Comparison of ENCODE assay signal across 8 cellular contexts in the genomic region with DNA sequence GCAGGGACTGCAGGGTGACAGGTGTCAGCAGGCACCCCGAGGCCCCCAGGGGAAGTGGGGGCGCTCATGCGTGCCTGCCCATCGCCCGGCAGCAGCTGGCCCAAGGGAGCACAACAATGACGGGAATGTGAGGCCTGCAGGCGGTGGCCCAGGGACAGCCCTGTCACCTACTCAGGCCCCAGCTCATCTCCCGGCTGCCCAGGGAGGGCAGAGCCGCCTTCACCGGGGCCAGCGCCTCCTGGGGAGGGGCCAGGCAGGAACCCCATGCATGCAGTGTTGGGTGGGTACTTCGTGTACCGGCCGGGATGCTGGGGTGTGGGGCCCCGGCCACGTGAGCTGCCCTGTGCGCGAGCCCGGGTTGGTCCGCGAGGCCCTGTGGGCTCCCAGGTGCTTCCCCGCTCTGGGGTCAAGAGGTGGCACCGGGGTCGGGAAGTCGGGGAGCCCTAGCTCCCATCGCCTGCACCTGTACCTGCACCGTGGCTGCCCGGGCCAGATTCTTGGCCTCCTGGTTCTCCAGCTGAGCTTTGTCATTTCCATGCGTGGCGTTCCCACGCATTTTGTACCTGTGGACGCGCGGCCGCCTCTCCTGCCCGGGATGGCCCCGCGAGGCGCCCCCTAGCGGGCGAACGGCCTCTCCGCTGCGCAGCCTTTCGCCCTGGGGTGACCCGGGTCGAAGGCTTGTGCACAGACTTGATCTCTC. TPM values are rescaled to one million over a fixed set of nuclear protein-coding genes. Genes with fewer than 3 reads are reported as not detected.
DNase-seq lines count a peak whose midpoint lies in the region; ATAC-seq and TF ChIP-seq lines count a peak whose summit lies in the region.

No MANE protein-coding gene starts in this region.

- BruUV-seq in PC-3 (replicated peaks; lab: Mats Ljungman, UMichigan), result no TSS peak

- H3K27ac Mint-ChIP-seq in endodermal cell, result no peak overlapping the region

- H3K9me2 ChIP-seq in PC-3 (replicated peaks; ENCODE audit: low read length), result no peaks in the 10 kb centered on the region

- H3K4me1 ChIP-seq in PC-3 (ENCODE audit: insufficient read depth, low read length) (peaks cover 30% of the 10 kb centered on the region), endodermal cell (ENCODE audit: control insufficient read depth, insufficient read depth, low read length) (no peaks in the 10 kb centered on the region)

- intact Hi-C loops in PC-3 (cut with micrococcal nuclease), result no loop called here

- H3K27me3 ChIP-seq in PC-3 (ENCODE audit: low read length) (no peaks in the 10 kb centered on the region), endodermal cell (ENCODE audit: control insufficient read depth, insufficient read depth, low read length, poor library complexity, severe bottlenecking) (no peaks in the 10 kb centered on the region)

- ATAC-seq in PC-3 (no peak), GM18519 (IDR thresholded peaks at IDR 0.05; ENCODE audit: low FRiP score, unreplicated experiment) (no peak)

- no peak overlapping the region for H3K27ac ChIP-seq in PC-3 (ENCODE audit: low read length)
- H3K27ac ChIP-seq in endodermal cell (ENCODE audit: low read depth, low read length), result no peak overlapping the region

- H3K4me1 Mint-ChIP-seq in endodermal cell, result no peaks in the 10 kb centered on the region

- H3K4me2 ChIP-seq in PC-3 (ENCODE audit: low read length), result no peak overlapping the region

- no peak overlapping the region for H3K4me3 ChIP-seq in PC-3 (ENCODE audit: low read length)
- no peak overlapping the region for H3K4me3 ChIP-seq in endodermal cell (ENCODE audit: low read length)

- no peaks in the 10 kb centered on the region for H3K27me3 Mint-ChIP-seq in endodermal cell (ENCODE audit: insufficient read depth)

- TF ChIP-seq CTCF in PC-3 (conservative IDR thresholded peaks at IDR 0.05; ENCODE audit: low read depth, low read length) (peak; percentile 73), endodermal cell (conservative IDR thresholded peaks at IDR 0.05) (peak; percentile 97)

- no peaks in the 10 kb centered on the region for H3F3A ChIP-seq in PC-3 (ENCODE audit: low read length, unreplicated experiment)

- H3K79me2 ChIP-seq in PC-3 (ENCODE audit: low read length), result no peaks in the 10 kb centered on the region

- no peaks in the 10 kb centered on the region for H3K9me3 Mint-ChIP-seq in endodermal cell

- DNase-seq in EH (ENCODE audit: low read depth) (peak; percentile 13), PC-3 (no peak), endodermal cell (peak; percentile 82), retina (peak; percentile 69), GF-D8 (lab: John Stamatoyannopoulos, UW) (no peak), NCI-H774 (lab: John Stamatoyannopoulos, UW) (no peak), amniotic stem cell (lab: John Stamatoyannopoulos, UW) (no peak)

- CTCF ChIA-PET in PC-3 (lab: Charles Lee), result no interaction called here

- POLR2A ChIA-PET in PC-3 (lab: Charles Lee; ENCODE audit: unreplicated experiment), result no interaction called here

- no peaks in the 10 kb centered on the region for H3K9me3 ChIP-seq in PC-3 (ENCODE audit: low read length)
- H3K9me3 ChIP-seq in endodermal cell (ENCODE audit: control insufficient read depth, low read length), result no peaks in the 10 kb centered on the region

- H3K9ac ChIP-seq in PC-3 (ENCODE audit: low read length) (no peak overlapping the region), endodermal cell (ENCODE audit: extremely low read depth, low read length, poor library complexity, severe bottlenecking) (no peak overlapping the region)

- 76 to 77% methylated on average over 33 to 47 of the region's 47 CpGs for WGBS in endodermal cell (ENCODE audit: insufficient coverage in 1 of 2, insufficient read length in 1 of 2), 2 experiments

- no peak overlapping the region for H3K4me3 Mint-ChIP-seq in endodermal cell

- H2AFZ ChIP-seq in PC-3 (ENCODE audit: low read length), result no peak overlapping the region

- H3K36me3 Mint-ChIP-seq in endodermal cell (ENCODE audit: low read depth), result no peaks in the 10 kb centered on the region

- H3K36me3 ChIP-seq in PC-3 (ENCODE audit: low read depth, low read length) (no peaks in the 10 kb centered on the region), endodermal cell (ENCODE audit: control insufficient read depth, insufficient read depth, low read length) (no peaks in the 10 kb centered on the region)

- H4K20me1 ChIP-seq in PC-3 (ENCODE audit: low read length), result no peaks in the 10 kb centered on the region

RNA-seq across cellular contexts. Expression of gene KLHL30, which starts 0.8 kb away (rescaled TPM):
- total RNA-seq in PC-3 (2014; rRNA removed) (not detected in 2 replicates), endodermal cell (not detected)
- 0.25 TPM for polyA plus RNA-seq in endodermal cell (2013, experiment 1 of 2)
- 0.41 TPM for polyA plus RNA-seq in endodermal cell (2013, experiment 2 of 2)

RNA-seq across cellular contexts. Expression of gene ERFE, which starts 19.5 kb away (rescaled TPM):
- total RNA-seq in PC-3 (2014; rRNA removed), result 7.4 and 8.5 TPM in 2 replicates
- 1 to 10 TPM in 1 of 2 donors, under 1 TPM in 1; 0.48 to 1.6 TPM for total RNA-seq in endodermal cell
- polyA plus RNA-seq in endodermal cell (2013, experiment 1 of 2), result 3.4 TPM
- polyA plus RNA-seq in endodermal cell (2013, experiment 2 of 2), result 2.0 TPM

RNA-seq across cellular contexts. Expression of gene ESPNL, which starts 39.2 kb away (rescaled TPM):
- total RNA-seq in PC-3 (2014; rRNA removed), result not detected in 2 replicates
- under 1 TPM; 0.15 to 0.86 TPM for total RNA-seq in endodermal cell
- polyA plus RNA-seq in endodermal cell (2013, experiment 1 of 2), result 0.32 TPM
- polyA plus RNA-seq in endodermal cell (2013, experiment 2 of 2), result 0.25 TPM

Comparison
In these comparisons a context has a peak if more than half of its experiments do, and no peak if none do; other contexts are left out.
1. DNase-seq: peak in EH (single experiment), endodermal cell (single experiment) and retina (single experiment); none in PC-3 (single experiment), GF-D8 (single experiment), NCI-H774 (single experiment) and amniotic stem cell (single experiment).